In genomic region chr12:24444634-24445033, GRCh38 we compare ENCODE assay signal across 23 cellular contexts.
"Had no signal": no experiment of that assay in that cellular context is flagged by ENCODE, and none has a peak within 500 bp of the region (broad histone marks: within the 10 kb centered on the region; RNA-seq: fewer than 3 reads in every experiment).

No MANE protein-coding gene starts in this region.

- H3K4me1 ChIP-seq: foreskin keratinocyte, lower lobe of right lung, psoas muscle, spleen, testis had no signal

- DNase-seq: cortex of kidney; effector memory CD8-positive, alpha-beta T cell; foreskin keratinocyte; hypothalamus; immature natural killer cell; left ventricle myocardium superior; lower lobe of right lung; naive thymus-derived CD8-positive, alpha-beta T cell; nephron progenitor cell; nucleus accumbens; ovary; posterior cingulate gyrus; psoas muscle; right cardiac atrium; spleen; stimulated activated CD4-positive, alpha-beta T cell treated with anti-CD3 and anti-CD28 coated beads, Interleukin-4, amount 100 ng/mL, for 4 hours; stimulated activated naive CD8-positive, alpha-beta T cell treated with anti-CD3 and anti-CD28 coated beads, Interleukin-15, Interleukin-2, amounts not matched to agents 100 U/mL and 50 U/mL, for 24 hours; substantia nigra; testis; tibial artery had no signal

- H3K27me3 ChIP-seq: foreskin keratinocyte, ovary, spleen, testis, tibial artery had no signal

- H3K4me3 ChIP-seq: lower lobe of right lung, ovary, psoas muscle, skin epidermis, spleen, testis, tibial artery had no signal

- H3K36me3 ChIP-seq: lower lobe of right lung, ovary, spleen, tibial artery had no signal

- FAIRE-seq: endometrium, keratinocyte had no signal

- H3K9me3 ChIP-seq: lower lobe of right lung, ovary, psoas muscle, spleen, testis, tibial artery had no signal
